Comparison of ENCODE assay signal across 9 cellular contexts in genomic region chr1:37765937-37766664, GRCh38.
DNase-seq lines count a peak whose midpoint lies in the region; ATAC-seq and TF ChIP-seq lines count a peak whose summit lies in the region.
"Had no signal": no experiment of that assay in that cellular context is flagged by ENCODE, and none has a peak within 500 bp of the region (broad histone marks: within the 10 kb centered on the region; RNA-seq: fewer than 3 reads in every experiment).

No MANE protein-coding gene starts in this region.

- peak overlapping the region; percentile 53 for H3K4me3 ChIP-seq in GM06990 (replicated peaks; ENCODE audit: low read depth, low read length)
- H3K4me3 ChIP-seq in KMS-11 (IDR thresholded peaks at IDR 0.05; ENCODE audit: insufficient read depth, low read depth, low read length): no peak overlapping the region
- H3K4me3 ChIP-seq: suprapubic skin had no signal

- ATAC-seq in HG03175 (IDR thresholded peaks at IDR 0.05; ENCODE audit: unreplicated experiment): no peak
- ATAC-seq in HG02885 (IDR thresholded peaks at IDR 0.05; ENCODE audit: poor library complexity, unreplicated experiment): no peak

- H3K36me3 ChIP-seq in GM06990 (ENCODE audit: control insufficient read depth, insufficient read depth, low read length) (no peaks in the 10 kb centered on the region), KMS-11 (ENCODE audit: insufficient read depth) (no peaks in the 10 kb centered on the region)
- H3K36me3 ChIP-seq: suprapubic skin had no signal

- TF ChIP-seq CTCF in GM06990 (IDR thresholded peaks at IDR 0.05; ENCODE audit: insufficient read depth, low read length, poor library complexity, severe bottlenecking) (peak; percentile 54), KMS-11 (conservative IDR thresholded peaks at IDR 0.05; ENCODE audit: low read depth, low read length) (no peak), VCaP (conservative IDR thresholded peaks at IDR 0.05) (peak; percentile 34), nephron progenitor cell (IDR thresholded peaks at IDR 0.05) (no peak)

- H3K27me3 Mint-ChIP-seq in nephron progenitor cell (ENCODE audit: low read depth, poor library complexity): peaks cover 98% of the 10 kb centered on the region

- no peak overlapping the region for H3K9ac ChIP-seq in KMS-11

- no peaks in the 10 kb centered on the region for H3K79me2 ChIP-seq in KMS-11 (ENCODE audit: insufficient read depth, low read depth)

- H3K4me2 ChIP-seq in KMS-11: peak overlapping the region; percentile 27; the same call in 1 of the 2 replicates

- H3K27ac ChIP-seq in KMS-11 (no peak overlapping the region), VCaP (peak overlapping the region; percentile 44; the same call in 1 of the 2 replicates)
- H3K27ac ChIP-seq: suprapubic skin had no signal

- H3K4me3 Mint-ChIP-seq in nephron progenitor cell: no peak overlapping the region

- no peaks in the 10 kb centered on the region for H3K36me3 Mint-ChIP-seq in nephron progenitor cell (ENCODE audit: low read depth)

- peaks cover 5% of the 10 kb centered on the region for H3K9me3 Mint-ChIP-seq in nephron progenitor cell

- peaks cover 5% of the 10 kb centered on the region for H3K4me1 Mint-ChIP-seq in nephron progenitor cell

- H3K27me3 ChIP-seq in GM06990 (replicated peaks; ENCODE audit: control insufficient read depth, insufficient read depth, low read length) (peaks cover 8% of the 10 kb centered on the region), KMS-11 (ENCODE audit: insufficient read depth, low read depth) (peaks cover 29% of the 10 kb centered on the region)

- no peaks in the 10 kb centered on the region for H4K20me1 ChIP-seq in KMS-11 (ENCODE audit: insufficient read depth)

- no peaks in the 10 kb centered on the region for H3K4me1 ChIP-seq in KMS-11 (ENCODE audit: low read depth, poor library complexity, severe bottlenecking)

- peak overlapping the region; percentile 50; the same call in 1 of the 2 replicates for H2AFZ ChIP-seq in KMS-11 (ENCODE audit: low read depth)

- DNase-seq in GM06990 (ENCODE audit: extremely low read depth, insufficient read length) (no peak), midbrain (lab: John Stamatoyannopoulos, UW) (peak; percentile 10), nephron progenitor cell (no peak), GOT3 (lab: John Stamatoyannopoulos, UW) (no peak)

- no peak overlapping the region for H3K27ac Mint-ChIP-seq in nephron progenitor cell

Comparison
In these comparisons a context has a peak if more than half of its experiments do, and no peak if none do; other contexts are left out.
1. CTCF ChIP-seq: peak in GM06990 (single experiment) and VCaP (single experiment); none in KMS-11 (single experiment) and nephron progenitor cell (single experiment).